9 cellular contexts compared by ENCODE assay signal in genomic region chr12:57750561-57751431, GRCh38. TPM values are rescaled to one million over a fixed set of nuclear protein-coding genes. Genes with fewer than 3 reads are reported as not detected.
DNase-seq lines count a peak whose midpoint lies in the region; ATAC-seq, FAIRE-seq and TF ChIP-seq lines count a peak whose summit lies in the region.
"Had no signal": no experiment of that assay in that cellular context is flagged by ENCODE, and none has a peak within 500 bp of the region (broad histone marks: within the 10 kb centered on the region; RNA-seq: fewer than 3 reads in every experiment).

No MANE protein-coding gene starts in this region.

- H3K36me3 ChIP-seq in body of pancreas (replicated peaks in 1 of 2; ENCODE audit: insufficient read depth in 1 of 2, low read depth in 2 of 2), result peaks cover 0 to 6% of the 10 kb centered on the region in 2 donors
- H3K36me3 ChIP-seq in vagina, result peaks cover 0 to 32% of the 10 kb centered on the region in 2 donors
- peaks cover 3 to 11% of the 10 kb centered on the region in 2 donors for H3K36me3 ChIP-seq in small intestine (ENCODE audit: control insufficient read depth in 2 of 2, insufficient read depth in 2 of 2, low read length in 2 of 2)

- H3K27ac ChIP-seq in body of pancreas (peak overlapping the region in 3 of 4 donors; percentile 71 to 90 (median 89)), vagina (peak overlapping the region; percentile 83), small intestine (ENCODE audit: low read depth in 1 of 2, low read length in 1 of 2) (no peak overlapping the region)

- H3K9me3 ChIP-seq in body of pancreas, result no peaks in the 10 kb centered on the region
- H3K9me3 ChIP-seq in vagina, result no peaks in the 10 kb centered on the region
- no peaks in the 10 kb centered on the region for H3K9me3 ChIP-seq in small intestine (ENCODE audit: control insufficient read depth, low read depth)

- no peaks in the 10 kb centered on the region for H3K9me3 Mint-ChIP-seq in stimulated activated naive CD8-positive, alpha-beta T cell treated with anti-CD3 and anti-CD28 coated beads, Interleukin-15, Interleukin-2, amounts not matched to agents 100 ng/mL and 50 ng/mL, for 24 hours
- no peaks in the 10 kb centered on the region for H3K9me3 Mint-ChIP-seq in memory B cell

- H3K27ac Mint-ChIP-seq in stimulated activated naive CD8-positive, alpha-beta T cell treated with anti-CD3 and anti-CD28 coated beads, Interleukin-15, Interleukin-2, amounts not matched to agents 100 ng/mL and 50 ng/mL, for 24 hours, result peak overlapping the region; percentile 97
- peak overlapping the region; percentile 85 for H3K27ac Mint-ChIP-seq in memory B cell

- ATAC-seq in stimulated activated naive CD8-positive, alpha-beta T cell treated with anti-CD3 and anti-CD28 coated beads, Interleukin-15, Interleukin-2, amounts not matched to agents 100 U/mL and 50 U/mL, for 24 hours, result no peak
- ATAC-seq in body of pancreas (no peak), memory B cell (ENCODE audit: low read depth) (no peak)

- H3K36me3 Mint-ChIP-seq in stimulated activated naive CD8-positive, alpha-beta T cell treated with anti-CD3 and anti-CD28 coated beads, Interleukin-15, Interleukin-2, amounts not matched to agents 100 ng/mL and 50 ng/mL, for 24 hours (ENCODE audit: low read depth), result peaks cover 54% of the 10 kb centered on the region
- H3K36me3 Mint-ChIP-seq in memory B cell, result peaks cover 20% of the 10 kb centered on the region

- TF ChIP-seq POLR2A in body of pancreas (IDR thresholded peaks at IDR 0.05), result no peak
- TF ChIP-seq POLR2A in vagina (IDR thresholded peaks at IDR 0.05), result no peak

- intact Hi-C loops in body of pancreas (cut with DNase I) (no loop called here), vagina (cut with DNase I) (no loop called here)

- H3K4me1 ChIP-seq in body of pancreas, result peaks cover 32% of the 10 kb centered on the region
- H3K4me1 ChIP-seq in vagina, result peaks cover 34% of the 10 kb centered on the region
- peaks cover under 1 to 2% of the 10 kb centered on the region in 2 donors for H3K4me1 ChIP-seq in small intestine (ENCODE audit: control insufficient read depth in 2 of 2, insufficient read depth in 1 of 2, low read depth in 1 of 2, low read length in 1 of 2)

- WGBS in body of pancreas, 2 donors, result 82 to 85% methylated on average over 15 of the region's 15 CpGs
- WGBS in small intestine, 3 donors, result 89 to 91% (median 89%) methylated on average over 15 of the region's 15 CpGs

- no peak for DNase-seq in stimulated activated naive CD8-positive, alpha-beta T cell treated with anti-CD3 and anti-CD28 coated beads, Interleukin-15, Interleukin-2, amounts not matched to agents 100 U/mL and 50 U/mL, for 24 hours
- no peak for DNase-seq in body of pancreas
- no peak for DNase-seq in memory B cell (ENCODE audit: low spot score in 2 of 2)
- no peak for DNase-seq in vagina (ENCODE audit: extremely low spot score in 2 of 2)
- DNase-seq in LoVo (ENCODE audit: low spot score), result no peak
- DNase-seq in small intestine, result no peak
- DNase-seq in hippocampal formation (lab: John Stamatoyannopoulos, UW), result no peak
- DNase-seq: central memory CD4-positive, alpha-beta T cell had no signal

- FAIRE-seq in small intestine (lab: Jason Lieb, UNC), result no peak

- TF ChIP-seq CTCF in body of pancreas (IDR thresholded peaks at IDR 0.05) (no peak), vagina (IDR thresholded peaks at IDR 0.05) (no peak)

- H3K4me3 Mint-ChIP-seq in stimulated activated naive CD8-positive, alpha-beta T cell treated with anti-CD3 and anti-CD28 coated beads, Interleukin-15, Interleukin-2, amounts not matched to agents 100 ng/mL and 50 ng/mL, for 24 hours, result peak overlapping the region; percentile 96
- H3K4me3 Mint-ChIP-seq in memory B cell, result peak overlapping the region; percentile 86

- peaks cover 62% of the 10 kb centered on the region for H3K4me1 Mint-ChIP-seq in stimulated activated naive CD8-positive, alpha-beta T cell treated with anti-CD3 and anti-CD28 coated beads, Interleukin-15, Interleukin-2, amounts not matched to agents 100 ng/mL and 50 ng/mL, for 24 hours (ENCODE audit: low read depth)
- H3K4me1 Mint-ChIP-seq in memory B cell, result peaks cover 40% of the 10 kb centered on the region

- H3K4me3 ChIP-seq in body of pancreas, result no peak overlapping the region
- H3K4me3 ChIP-seq in vagina, result peak overlapping the region; percentile 67 to 77
- H3K4me3 ChIP-seq in small intestine (ENCODE audit: low read depth in 1 of 2, low read length in 2 of 2), result no peak overlapping the region

- H3K27me3 ChIP-seq in body of pancreas (no peaks in the 10 kb centered on the region), vagina (no peaks in the 10 kb centered on the region), small intestine (ENCODE audit: control insufficient read depth in 2 of 2, insufficient read depth in 2 of 2, low read length in 2 of 2) (no peaks in the 10 kb centered on the region)

- H3K27me3 Mint-ChIP-seq in stimulated activated naive CD8-positive, alpha-beta T cell treated with anti-CD3 and anti-CD28 coated beads, Interleukin-15, Interleukin-2, amounts not matched to agents 100 ng/mL and 50 ng/mL, for 24 hours, result no peaks in the 10 kb centered on the region
- H3K27me3 Mint-ChIP-seq in memory B cell, result no peaks in the 10 kb centered on the region

RNA-seq across cellular contexts. Expression of gene CDK4, which starts 1.3 kb away (rescaled TPM):
- total RNA-seq in body of pancreas, result 10 to 100 TPM; 27.0 to 81.2 TPM
- 102 TPM for total RNA-seq in vagina
- 10 to 100 TPM; 13.2 to 98.8 (median 41.6) TPM for polyA plus RNA-seq in small intestine

RNA-seq across cellular contexts. Expression of gene MARCHF9, which starts 4.1 kb away (rescaled TPM):
- total RNA-seq in body of pancreas (1 to 10 TPM; 5.2 to 9.9 TPM), vagina (8.3 TPM)
- polyA plus RNA-seq in small intestine, result 10 to 100 TPM in 1 of 3 donors, 1 to 10 TPM in 2; 8.4 to 13.8 (median 8.9) TPM

RNA-seq across cellular contexts. Expression of gene TSPAN31, which starts 6.0 kb away (rescaled TPM):
- 10 to 100 TPM; 33.7 to 36.9 TPM for total RNA-seq in body of pancreas
- total RNA-seq in vagina, result 67.0 TPM
- polyA plus RNA-seq in small intestine, result 10 to 100 TPM; 13.2 to 33.7 (median 15.4) TPM

RNA-seq across cellular contexts. Expression of gene AGAP2, which starts 12.3 kb away (rescaled TPM):
- total RNA-seq in body of pancreas (1 to 10 TPM in 1 of 2 donors, under 1 TPM in 1; 0.33 to 1.0 TPM), vagina (1.5 TPM)
- polyA plus RNA-seq in small intestine, result 1 to 10 TPM in 2 of 3 donors, under 1 TPM in 1; 0.67 to 1.8 (median 1.1) TPM

RNA-seq across cellular contexts. Expression of gene CYP27B1, which starts 16.1 kb away (rescaled TPM):
- total RNA-seq in body of pancreas (1 to 10 TPM; 2.6 to 3.6 TPM), vagina (1.7 TPM)
- 1 to 10 TPM in 2 of 3 donors, under 1 TPM in 1; 0.27 to 1.4 (median 1.1) TPM for polyA plus RNA-seq in small intestine

Comparison
In these comparisons a context has a peak if more than half of its experiments do, and no peak if none do; other contexts are left out.
1. H3K27ac ChIP-seq: peak in body of pancreas (3 of 4) and vagina (single experiment); none in small intestine (0 of 2).
2. H3K4me3 ChIP-seq: peak in vagina (2 of 2); none in body of pancreas (0 of 2) and small intestine (0 of 2).